ENCODE assay signal across 19 cellular contexts in genomic region chr21:33558777-33559421, GRCh38. TPM values are rescaled to one million over a fixed set of nuclear protein-coding genes. Genes with fewer than 3 reads are reported as not detected.
DNase-seq lines count a peak whose midpoint lies in the region; ATAC-seq, FAIRE-seq and TF ChIP-seq lines count a peak whose summit lies in the region.
"Had no signal": no experiment of that assay in that cellular context is flagged by ENCODE, and none has a peak within 500 bp of the region (broad histone marks: within the 10 kb centered on the region; RNA-seq: fewer than 3 reads in every experiment).

No MANE protein-coding gene starts in this region.

- TF ChIP-seq POLR2A in GM12891 (IDR thresholded peaks at IDR 0.05; ENCODE audit: low read depth, low read length): no peak

- H3K4me2 ChIP-seq in astrocyte (ENCODE audit: low read length) (no peak overlapping the region), neural progenitor cell (no peak overlapping the region)
- H3K4me2 ChIP-seq: BLaER1 had no signal

- H3K36me3 ChIP-seq in astrocyte (ENCODE audit: insufficient read depth, low read length): peaks cover 75% of the 10 kb centered on the region
- peaks cover 40 to 61% (median 42%) of the 10 kb centered on the region in 3 experiments for H3K36me3 ChIP-seq in naive thymus-derived CD4-positive, alpha-beta T cell (ENCODE audit: control insufficient read depth in 2 of 3, insufficient read depth in 3 of 3, low read length in 3 of 3)
- peaks cover 68% of the 10 kb centered on the region for H3K36me3 ChIP-seq in neural progenitor cell
- H3K36me3 ChIP-seq in left ventricle myocardium inferior: peaks cover 98% of the 10 kb centered on the region

- peaks cover 62% of the 10 kb centered on the region for H3K4me1 Mint-ChIP-seq in activated CD8-positive, alpha-beta T cell treated with anti-CD3 and anti-CD28 coated beads for 36 hours (ENCODE audit: low read depth)
- H3K4me1 Mint-ChIP-seq in activated CD8-positive, alpha-beta T cell treated with anti-CD3 and anti-CD28 coated beads, Interleukin-2, amount 10 ng/mL, durations not matched to agents 7 days and 5 days (ENCODE audit: low read depth): peaks cover 35% of the 10 kb centered on the region
- H3K4me1 Mint-ChIP-seq in astrocyte (ENCODE audit: low read depth, unreplicated experiment) (peaks cover 7% of the 10 kb centered on the region), neural progenitor cell (peaks cover 3% of the 10 kb centered on the region)
- H3K4me1 Mint-ChIP-seq in naive thymus-derived CD4-positive, alpha-beta T cell: peaks cover 42 to 94% (median 86%) of the 10 kb centered on the region in 7 donors

- intact Hi-C loops in activated CD8-positive, alpha-beta T cell treated with anti-CD3 and anti-CD28 coated beads for 36 hours (cut with micrococcal nuclease): no loop called here
- intact Hi-C loops in naive thymus-derived CD4-positive, alpha-beta T cell (cut with micrococcal nuclease): loop anchor here in 1 of 2 donors (2.0 kb wide), 1 partner anchor 16 kb away; the partner anchor contains the start of genes GART and SON
- intact Hi-C loops in left ventricle myocardium inferior (cut with micrococcal nuclease): no loop called here

- H4K20me1 ChIP-seq in astrocyte (ENCODE audit: insufficient read depth, low read length) (peaks cover 90% of the 10 kb centered on the region), neural progenitor cell (ENCODE audit: low read depth) (peaks cover 87% of the 10 kb centered on the region)

- DNase-seq in activated CD8-positive, alpha-beta T cell treated with anti-CD3 and anti-CD28 coated beads for 36 hours: no peak
- DNase-seq in activated CD8-positive, alpha-beta T cell treated with anti-CD3 and anti-CD28 coated beads, Interleukin-2, amount 10 ng/mL, durations not matched to agents 7 days and 5 days: no peak
- DNase-seq in GM12891 (ENCODE audit: insufficient read length, low spot score) (no peak), astrocyte (ENCODE audit: low read depth) (no peak), neural progenitor cell (ENCODE audit: low spot score) (no peak), left ventricle myocardium inferior (no peak)
- DNase-seq in naive thymus-derived CD4-positive, alpha-beta T cell: no peak
- DNase-seq: 8988T, EL, KBM-7, NCI-H1436 treated with DMSO at 0.1 percent for 48 hours, NCI-H2081 treated with DMSO at 0.1 percent for 48 hours, NCI-H2227 treated with DMSO at 0.1 percent for 48 hours, NCI-H524 treated with DMSO at 0.1 percent for 48 hours, RPMI8226 had no signal

- H2AFZ ChIP-seq in astrocyte (ENCODE audit: low read depth, low read length) (no peak overlapping the region), neural progenitor cell (replicated peaks) (no peak overlapping the region)

- CTCF ChIA-PET in activated CD8-positive, alpha-beta T cell treated with anti-CD3 and anti-CD28 coated beads for 36 hours (lab: Charles Lee): interaction anchor here (1.0 to 3.4 kb wide), 3 partner anchors 11 to 47 kb away, joined by 3 to 17 read pairs (median 4); no protein-coding TSS in a partner anchor
- CTCF ChIA-PET in activated CD8-positive, alpha-beta T cell treated with anti-CD3 and anti-CD28 coated beads, Interleukin-2, amount 10 ng/mL, durations not matched to agents 7 days and 5 days (lab: Charles Lee): interaction anchor here (0.9 to 3.6 kb wide), 2 partner anchors 15 to 47 kb away, joined by 4 to 17 read pairs; no protein-coding TSS in a partner anchor
- CTCF ChIA-PET in naive thymus-derived CD4-positive, alpha-beta T cell (lab: Charles Lee): interaction anchor here (1.5 kb wide), 1 partner anchor 14 kb away, joined by 3 read pairs; no protein-coding TSS in a partner anchor

- H3K4me3 ChIP-seq in astrocyte (ENCODE audit: insufficient read depth, low read depth, low read length) (no peak overlapping the region), neural progenitor cell (no peak overlapping the region), left ventricle myocardium inferior (no peak overlapping the region)
- H3K4me3 ChIP-seq in naive thymus-derived CD4-positive, alpha-beta T cell (ENCODE audit: low read length): no peak overlapping the region
- H3K4me3 ChIP-seq: BLaER1 had no signal

- H3K9me3 ChIP-seq in astrocyte (ENCODE audit: insufficient read depth, low read depth, low read length): no peaks in the 10 kb centered on the region
- no peaks in the 10 kb centered on the region for H3K9me3 ChIP-seq in naive thymus-derived CD4-positive, alpha-beta T cell (ENCODE audit: control insufficient read depth in 2 of 3, low read length in 3 of 3)
- no peaks in the 10 kb centered on the region for H3K9me3 ChIP-seq in neural progenitor cell (ENCODE audit: low read depth)
- no peaks in the 10 kb centered on the region for H3K9me3 ChIP-seq in left ventricle myocardium inferior (replicated peaks)
- H3K9me3 ChIP-seq: BLaER1 had no signal

- H3K4me3 Mint-ChIP-seq in activated CD8-positive, alpha-beta T cell treated with anti-CD3 and anti-CD28 coated beads for 36 hours: no peak overlapping the region
- H3K4me3 Mint-ChIP-seq in activated CD8-positive, alpha-beta T cell treated with anti-CD3 and anti-CD28 coated beads, Interleukin-2, amount 10 ng/mL, durations not matched to agents 7 days and 5 days: no peak overlapping the region
- H3K4me3 Mint-ChIP-seq in astrocyte (ENCODE audit: unreplicated experiment) (no peak overlapping the region), neural progenitor cell (no peak overlapping the region)
- peak overlapping the region in 6 of 10 donors; percentile 8 to 56 (median 26) for H3K4me3 Mint-ChIP-seq in naive thymus-derived CD4-positive, alpha-beta T cell

- no peaks in the 10 kb centered on the region for H3K4me1 ChIP-seq in astrocyte (ENCODE audit: insufficient read depth, low read length)
- H3K4me1 ChIP-seq in naive thymus-derived CD4-positive, alpha-beta T cell (ENCODE audit: control insufficient read depth in 2 of 2, insufficient read depth in 2 of 2, low read length in 2 of 2): peaks cover 6 to 22% of the 10 kb centered on the region in 2 donors
- peaks cover 2% of the 10 kb centered on the region for H3K4me1 ChIP-seq in neural progenitor cell
- H3K4me1 ChIP-seq in left ventricle myocardium inferior: peaks cover 74% of the 10 kb centered on the region
- H3K4me1 ChIP-seq: BLaER1 had no signal

- no peaks in the 10 kb centered on the region for H3K27me3 ChIP-seq in astrocyte (ENCODE audit: insufficient read depth, low read length)
- no peaks in the 10 kb centered on the region for H3K27me3 ChIP-seq in naive thymus-derived CD4-positive, alpha-beta T cell (ENCODE audit: control insufficient read depth in 2 of 2, insufficient read depth in 2 of 2, low read length in 2 of 2)
- H3K27me3 ChIP-seq in neural progenitor cell: no peaks in the 10 kb centered on the region
- no peaks in the 10 kb centered on the region for H3K27me3 ChIP-seq in left ventricle myocardium inferior (ENCODE audit: low read depth)
- H3K27me3 ChIP-seq: BLaER1 had no signal

- no peak for TF ChIP-seq CTCF in activated CD8-positive, alpha-beta T cell treated with anti-CD3 and anti-CD28 coated beads for 36 hours (IDR thresholded peaks at IDR 0.05)
- no peak for TF ChIP-seq CTCF in astrocyte (IDR thresholded peaks at IDR 0.05; ENCODE audit: insufficient read depth, low read depth, low read length)
- TF ChIP-seq CTCF in neural progenitor cell (IDR thresholded peaks at IDR 0.05): no peak
- TF ChIP-seq CTCF in left ventricle myocardium inferior (IDR thresholded peaks at IDR 0.05; ENCODE audit: borderline replicate concordance): no peak

- H3K79me2 ChIP-seq in astrocyte (ENCODE audit: insufficient read depth, low read length) (peaks cover 97% of the 10 kb centered on the region), neural progenitor cell (ENCODE audit: low read depth) (peaks cover 100% of the 10 kb centered on the region)

- H3F3A ChIP-seq in neural progenitor cell (ENCODE audit: low read depth): peaks cover 47% of the 10 kb centered on the region

- POLR2A ChIA-PET in activated CD8-positive, alpha-beta T cell treated with anti-CD3 and anti-CD28 coated beads for 36 hours (lab: Charles Lee): interaction anchor here (0.6 to 7.4 kb wide), 4 partner anchors 13 to 150 kb away, joined by 3 to 44 read pairs (median 3); partner anchors contain the start of genes GART and SON
- POLR2A ChIA-PET in activated CD8-positive, alpha-beta T cell treated with anti-CD3 and anti-CD28 coated beads, Interleukin-2, amount 10 ng/mL, durations not matched to agents 7 days and 5 days (lab: Charles Lee): no interaction called here
- POLR2A ChIA-PET in naive thymus-derived CD4-positive, alpha-beta T cell (lab: Charles Lee): interaction anchor here (1.3 to 1.4 kb wide), 3 partner anchors 14 to 16 kb away, joined by 3 to 4 read pairs (median 3); partner anchors contain the start of gene SON

- peak overlapping the region; percentile 25 for H3K27ac Mint-ChIP-seq in activated CD8-positive, alpha-beta T cell treated with anti-CD3 and anti-CD28 coated beads for 36 hours
- no peak overlapping the region for H3K27ac Mint-ChIP-seq in activated CD8-positive, alpha-beta T cell treated with anti-CD3 and anti-CD28 coated beads, Interleukin-2, amount 10 ng/mL, durations not matched to agents 7 days and 5 days
- H3K27ac Mint-ChIP-seq in astrocyte (ENCODE audit: unreplicated experiment) (peak overlapping the region; percentile 6), neural progenitor cell (no peak overlapping the region)
- H3K27ac Mint-ChIP-seq in naive thymus-derived CD4-positive, alpha-beta T cell: peak overlapping the region in 3 of 9 donors; percentile 3 to 30 (median 6)

- FAIRE-seq in GM12891 (lab: Jason Lieb, UNC) (peak; percentile 52), astrocyte (lab: Jason Lieb, UNC) (no peak)
- FAIRE-seq: HTR-8/SVneo had no signal

- ATAC-seq in activated CD8-positive, alpha-beta T cell treated with anti-CD3 and anti-CD28 coated beads for 36 hours: no peak
- no peak for ATAC-seq in activated CD8-positive, alpha-beta T cell treated with anti-CD3 and anti-CD28 coated beads, Interleukin-2, amount 10 ng/mL, durations not matched to agents 7 days and 5 days
- ATAC-seq in naive thymus-derived CD4-positive, alpha-beta T cell: no peak
- no peak for ATAC-seq in HG03039 (IDR thresholded peaks at IDR 0.05; ENCODE audit: unreplicated experiment)
- ATAC-seq: HCT116 had no signal

- H3K27me3 Mint-ChIP-seq in activated CD8-positive, alpha-beta T cell treated with anti-CD3 and anti-CD28 coated beads for 36 hours: no peaks in the 10 kb centered on the region
- no peaks in the 10 kb centered on the region for H3K27me3 Mint-ChIP-seq in activated CD8-positive, alpha-beta T cell treated with anti-CD3 and anti-CD28 coated beads, Interleukin-2, amount 10 ng/mL, durations not matched to agents 7 days and 5 days (ENCODE audit: low read depth)
- H3K27me3 Mint-ChIP-seq in astrocyte (ENCODE audit: low read depth, unreplicated experiment) (no peaks in the 10 kb centered on the region), neural progenitor cell (ENCODE audit: insufficient read depth, low read depth) (peaks cover 2% of the 10 kb centered on the region)
- no peaks in the 10 kb centered on the region for H3K27me3 Mint-ChIP-seq in naive thymus-derived CD4-positive, alpha-beta T cell

- H3K36me3 Mint-ChIP-seq in activated CD8-positive, alpha-beta T cell treated with anti-CD3 and anti-CD28 coated beads for 36 hours (ENCODE audit: low read depth): peaks cover 81% of the 10 kb centered on the region
- peaks cover 86% of the 10 kb centered on the region for H3K36me3 Mint-ChIP-seq in activated CD8-positive, alpha-beta T cell treated with anti-CD3 and anti-CD28 coated beads, Interleukin-2, amount 10 ng/mL, durations not matched to agents 7 days and 5 days (ENCODE audit: low read depth)
- H3K36me3 Mint-ChIP-seq in astrocyte (ENCODE audit: low read depth, unreplicated experiment) (peaks cover 34% of the 10 kb centered on the region), neural progenitor cell (peaks cover 64% of the 10 kb centered on the region)
- H3K36me3 Mint-ChIP-seq in naive thymus-derived CD4-positive, alpha-beta T cell: peaks cover 21 to 82% (median 59%) of the 10 kb centered on the region in 5 donors

- H3K9me3 Mint-ChIP-seq in activated CD8-positive, alpha-beta T cell treated with anti-CD3 and anti-CD28 coated beads for 36 hours: no peaks in the 10 kb centered on the region
- no peaks in the 10 kb centered on the region for H3K9me3 Mint-ChIP-seq in activated CD8-positive, alpha-beta T cell treated with anti-CD3 and anti-CD28 coated beads, Interleukin-2, amount 10 ng/mL, durations not matched to agents 7 days and 5 days (ENCODE audit: insufficient read depth)
- H3K9me3 Mint-ChIP-seq in astrocyte (ENCODE audit: unreplicated experiment) (no peaks in the 10 kb centered on the region), neural progenitor cell (no peaks in the 10 kb centered on the region)
- peaks cover 0 to 3% (median 0%) of the 10 kb centered on the region in 11 donors for H3K9me3 Mint-ChIP-seq in naive thymus-derived CD4-positive, alpha-beta T cell

- H3K27ac ChIP-seq in astrocyte (ENCODE audit: low read depth, low read length): no peak overlapping the region
- H3K27ac ChIP-seq in naive thymus-derived CD4-positive, alpha-beta T cell (ENCODE audit: low read depth, low read length): no peak overlapping the region
- H3K27ac ChIP-seq in neural progenitor cell: no peak overlapping the region
- H3K27ac ChIP-seq in left ventricle myocardium inferior (replicated peaks): no peak overlapping the region
- H3K27ac ChIP-seq: BLaER1 had no signal

- no peak overlapping the region for H3K9ac ChIP-seq in astrocyte (ENCODE audit: low read length)
- no peak overlapping the region for H3K9ac ChIP-seq in neural progenitor cell
- H3K9ac ChIP-seq: BLaER1 had no signal

RNA-seq across cellular contexts. Expression of gene SON, which starts 16.1 kb away (rescaled TPM):
- 100 to 1,000 TPM; 267 to 276 TPM for total RNA-seq in activated CD8-positive, alpha-beta T cell treated with anti-CD3 and anti-CD28 coated beads for 36 hours
- total RNA-seq in activated CD8-positive, alpha-beta T cell treated with anti-CD3 and anti-CD28 coated beads, Interleukin-2, amount 10 ng/mL, durations not matched to agents 7 days and 5 days: 100 to 1,000 TPM; 284 to 285 TPM
- 171 TPM for polyA plus RNA-seq in GM12891 (2012; ENCODE audit: low read depth, missing spikeins)
- total RNA-seq in astrocyte (263 and 290 TPM in 2 replicates), neural progenitor cell (ENCODE audit: low replicate concordance) (200 and 227 TPM in 2 replicates), left ventricle myocardium inferior (148 TPM)
- total RNA-seq in naive thymus-derived CD4-positive, alpha-beta T cell: 100 to 1,000 TPM; 337 to 497 (median 431) TPM
- polyA plus RNA-seq in naive thymus-derived CD4-positive, alpha-beta T cell: 100 to 1,000 TPM; 481 to 546 TPM

RNA-seq across cellular contexts. Expression of gene GART, which starts 17.0 kb away (rescaled TPM):
- total RNA-seq in activated CD8-positive, alpha-beta T cell treated with anti-CD3 and anti-CD28 coated beads for 36 hours: 100 to 1,000 TPM; 224 to 232 TPM
- total RNA-seq in activated CD8-positive, alpha-beta T cell treated with anti-CD3 and anti-CD28 coated beads, Interleukin-2, amount 10 ng/mL, durations not matched to agents 7 days and 5 days: 100 to 1,000 TPM; 138 to 147 TPM
- polyA plus RNA-seq in GM12891 (2012; ENCODE audit: low read depth, missing spikeins): 44.0 TPM
- 95.4 and 99.5 TPM in 2 replicates for total RNA-seq in astrocyte
- total RNA-seq in naive thymus-derived CD4-positive, alpha-beta T cell: 10 to 100 TPM; 38.3 to 98.8 (median 71.9) TPM
- polyA plus RNA-seq in naive thymus-derived CD4-positive, alpha-beta T cell: 10 to 100 TPM; 37.3 to 56.4 TPM
- 108 and 129 TPM in 2 replicates for total RNA-seq in neural progenitor cell (ENCODE audit: low replicate concordance)
- 41.5 TPM for total RNA-seq in left ventricle myocardium inferior

RNA-seq across cellular contexts. Expression of gene DONSON, which starts 29.6 kb away (rescaled TPM):
- total RNA-seq in activated CD8-positive, alpha-beta T cell treated with anti-CD3 and anti-CD28 coated beads for 36 hours: 10 to 100 TPM; 36.8 to 41.5 TPM
- total RNA-seq in activated CD8-positive, alpha-beta T cell treated with anti-CD3 and anti-CD28 coated beads, Interleukin-2, amount 10 ng/mL, durations not matched to agents 7 days and 5 days: 10 to 100 TPM; 43.3 to 44.1 TPM
- 16.9 TPM for polyA plus RNA-seq in GM12891 (2012; ENCODE audit: low read depth, missing spikeins)
- total RNA-seq in astrocyte: 11.7 and 13.7 TPM in 2 replicates
- total RNA-seq in naive thymus-derived CD4-positive, alpha-beta T cell: 10 to 100 TPM in 3 of 5 experiments, 1 to 10 TPM in 2; 8.9 to 30.8 (median 10.7) TPM
- polyA plus RNA-seq in naive thymus-derived CD4-positive, alpha-beta T cell: 1 to 10 TPM; 4.2 to 4.4 TPM
- 41.0 and 67.8 TPM in 2 replicates for total RNA-seq in neural progenitor cell (ENCODE audit: low replicate concordance)
- total RNA-seq in left ventricle myocardium inferior: 6.9 TPM

Comparison
In these comparisons a context has a peak if more than half of its experiments do, and no peak if none do; other contexts are left out.
1. H3K27ac Mint-ChIP-seq: peak in activated CD8-positive, alpha-beta T cell treated with anti-CD3 and anti-CD28 coated beads for 36 hours (single experiment) and astrocyte (single experiment); none in activated CD8-positive, alpha-beta T cell treated with anti-CD3 and anti-CD28 coated beads, Interleukin-2, amount 10 ng/mL, durations not matched to agents 7 days and 5 days (single experiment) and neural progenitor cell (single experiment).
2. H3K4me3 Mint-ChIP-seq: peak in naive thymus-derived CD4-positive, alpha-beta T cell (6 of 10); none in activated CD8-positive, alpha-beta T cell treated with anti-CD3 and anti-CD28 coated beads for 36 hours (single experiment), activated CD8-positive, alpha-beta T cell treated with anti-CD3 and anti-CD28 coated beads, Interleukin-2, amount 10 ng/mL, durations not matched to agents 7 days and 5 days (single experiment), astrocyte (single experiment) and neural progenitor cell (single experiment).